Comparison of ENCODE assay signal across 8 cellular contexts in genomic region chr5:53480474-53481353, GRCh38. TPM values are rescaled to one million over a fixed set of nuclear protein-coding genes. Genes with fewer than 3 reads are reported as not detected.
DNase-seq lines count a peak whose midpoint lies in the region; ATAC-seq and TF ChIP-seq lines count a peak whose summit lies in the region.

Gene FST (plus strand): TSS chr5:53480629. CDS start chr5:53480792, 163 bp downstream.

- 0 out of 2 replicates have a peak, but pooled peaks cover 5% of the 10 kb centered on the region for H3K4me1 ChIP-seq in MM.1S (ENCODE audit: low read length)
- H3K4me1 ChIP-seq in body of pancreas = peaks cover 12% of the 10 kb centered on the region

- H3K79me2 ChIP-seq in MM.1S (ENCODE audit: low read length) = no peaks in the 10 kb centered on the region

- H3K27me3 ChIP-seq in GM06990 (replicated peaks; ENCODE audit: control insufficient read depth, insufficient read depth, low read length) (no peaks in the 10 kb centered on the region; the same call in none of the 2 replicates), MM.1S (replicated peaks; ENCODE audit: insufficient read depth, low read length) (0 out of 2 replicates have a peak, but pooled peaks cover 4% of the 10 kb centered on the region), body of pancreas (no peaks in the 10 kb centered on the region)

- H3K9ac ChIP-seq in MM.1S (ENCODE audit: low read length) = peak within 1 kb of the TSS; percentile 17; the same call in 1 of the 2 replicates

- H3K4me3 ChIP-seq in GM06990 (replicated peaks; ENCODE audit: low read depth, low read length) = peak within 1 kb of the TSS; percentile 54
- peak within 1 kb of the TSS; percentile 77 for H3K4me3 ChIP-seq in MM.1S (ENCODE audit: low read length)
- H3K4me3 ChIP-seq in body of pancreas = peak within 1 kb of the TSS; percentile 21 to 48

- peak within 1 kb of the TSS; percentile 92 for H3K4me3 Mint-ChIP-seq in stimulated activated memory B cell treated with anti-CD40 and anti-IgM and Interleukin-4, amounts not matched to agents 10 μg/mL and 1 μg/mL and 100 μg/mL, for 72 hours

- TF ChIP-seq CTCF in GM06990 (IDR thresholded peaks at IDR 0.05; ENCODE audit: insufficient read depth, low read length, poor library complexity, severe bottlenecking) = no peak
- no peak for TF ChIP-seq CTCF in MM.1S (IDR thresholded peaks at IDR 0.05; ENCODE audit: low read length)
- TF ChIP-seq CTCF in body of pancreas (IDR thresholded peaks at IDR 0.05) = no peak

- no peak within 1 kb of the TSS for H3K27ac Mint-ChIP-seq in stimulated activated memory B cell treated with anti-CD40 and anti-IgM and Interleukin-4, amounts not matched to agents 10 μg/mL and 1 μg/mL and 100 μg/mL, for 72 hours

- H3F3A ChIP-seq in MM.1S (ENCODE audit: insufficient read depth, low read length) = peaks cover 10% of the 10 kb centered on the region; the same call in 1 of the 2 replicates

- H3K4me1 Mint-ChIP-seq in stimulated activated memory B cell treated with anti-CD40 and anti-IgM and Interleukin-4, amounts not matched to agents 10 μg/mL and 1 μg/mL and 100 μg/mL, for 72 hours = peaks cover 43% of the 10 kb centered on the region

- H3K9me3 ChIP-seq in MM.1S (replicated peaks; ENCODE audit: insufficient read depth, low read length) (no peaks in the 10 kb centered on the region), body of pancreas (no peaks in the 10 kb centered on the region)

- H3K27ac ChIP-seq in MM.1S (ENCODE audit: low read length) (no peak within 1 kb of the TSS), body of pancreas (peak within 1 kb of the TSS in 2 of 4 donors; percentile 6 to 21)

- DNase-seq in GM06990 (ENCODE audit: extremely low read depth, insufficient read length) = no peak
- DNase-seq in MM.1S = no peak
- peak in 2 of 4 donors; percentile 13 to 20 for DNase-seq in body of pancreas
- peak; percentile 65 for DNase-seq in islet precursor cell
- DNase-seq in GOT3 (lab: John Stamatoyannopoulos, UW) = no peak
- no peak for DNase-seq in putamen (ENCODE audit: low spot score)

- no peaks in the 10 kb centered on the region for H4K20me1 ChIP-seq in MM.1S (ENCODE audit: insufficient read depth, low read length)

- TF ChIP-seq POLR2A in body of pancreas (IDR thresholded peaks at IDR 0.05) = no peak

- H3K36me3 ChIP-seq in GM06990 (ENCODE audit: control insufficient read depth, insufficient read depth, low read length) (no peaks in the 10 kb centered on the region), MM.1S (replicated peaks; ENCODE audit: insufficient read depth, low read length) (no peaks in the 10 kb centered on the region), body of pancreas (replicated peaks in 1 of 2; ENCODE audit: insufficient read depth in 1 of 2, low read depth in 2 of 2) (no peaks in the 10 kb centered on the region)

- no peaks in the 10 kb centered on the region for H3K36me3 Mint-ChIP-seq in stimulated activated memory B cell treated with anti-CD40 and anti-IgM and Interleukin-4, amounts not matched to agents 10 μg/mL and 1 μg/mL and 100 μg/mL, for 72 hours

- ATAC-seq in body of pancreas = peak; percentile 34
- ATAC-seq in stimulated activated memory B cell treated with anti-CD40 and anti-IgM and Interleukin-4, amounts not matched to agents 10 μg/mL and 1 μg/mL and 100 μg/mL, for 72 hours = no peak
- ATAC-seq in GM18520 (IDR thresholded peaks at IDR 0.05; ENCODE audit: unreplicated experiment) = no peak

- 2 to 3% methylated on average over 33 to 65 of the region's 65 CpGs for WGBS in body of pancreas, 2 donors

- peak within 1 kb of the TSS; percentile 90 for H2AFZ ChIP-seq in MM.1S (ENCODE audit: low read length)

- peak within 1 kb of the TSS; percentile 93 for H3K4me2 ChIP-seq in MM.1S (ENCODE audit: low read depth, low read length)

- H3K9me3 Mint-ChIP-seq in stimulated activated memory B cell treated with anti-CD40 and anti-IgM and Interleukin-4, amounts not matched to agents 10 μg/mL and 1 μg/mL and 100 μg/mL, for 72 hours = no peaks in the 10 kb centered on the region

- H3K9me2 ChIP-seq in MM.1S (replicated peaks; ENCODE audit: insufficient read depth, low read length) = no peaks in the 10 kb centered on the region

- intact Hi-C loops in body of pancreas (cut with DNase I) = loop anchor here (10.0 kb wide), 1 partner anchor 734 kb away; no protein-coding TSS in a partner anchor

- peaks cover 60% of the 10 kb centered on the region for H3K27me3 Mint-ChIP-seq in stimulated activated memory B cell treated with anti-CD40 and anti-IgM and Interleukin-4, amounts not matched to agents 10 μg/mL and 1 μg/mL and 100 μg/mL, for 72 hours

RNA-seq across cellular contexts. Expression of gene FST, which starts in this region (rescaled TPM):
- total RNA-seq in body of pancreas = under 1 TPM; 0.52 to 0.99 TPM

Comparison
In these comparisons a context has a peak if more than half of its experiments do, and no peak if none do; other contexts are left out.
1. Peak in ATAC-seq and H3K4me3 ChIP-seq in body of pancreas; RNA of the gene not detected or under 1 TPM.